Comparison of ENCODE assay signal across 8 cellular contexts in genomic region chr5:8756498-8757084, GRCh38.
DNase-seq lines count a peak whose midpoint lies in the region; ATAC-seq and TF ChIP-seq lines count a peak whose summit lies in the region.

No MANE protein-coding gene starts in this region.

- no peak for DNase-seq in AG09319 (ENCODE audit: extremely low read depth, low read depth)
- no peak for DNase-seq in HCT116 (ENCODE audit: low read depth, low spot score)
- peak; percentile 23 for DNase-seq in NT2/D1 (ENCODE audit: low read depth, low spot score)
- DNase-seq in fibroblast of lung (ENCODE audit: low read depth in 2 of 2), result peak; percentile 49 to 78
- no peak for DNase-seq in retinal pigment epithelial cell (ENCODE audit: low read depth)
- no peak for DNase-seq in ovary

- H3K9ac ChIP-seq in HCT116 (ENCODE audit: low read length) (no peak overlapping the region), NT2/D1 (ENCODE audit: insufficient read length, low read depth) (no peak overlapping the region), fibroblast of lung (ENCODE audit: insufficient read depth, low read length) (no peak overlapping the region)

- BruUV-seq in HCT116 (replicated peaks; lab: Mats Ljungman, UMichigan), result no TSS peak

- H3K27ac ChIP-seq in HCT116 (ENCODE audit: low read depth, low read length), result no peak overlapping the region
- H3K27ac ChIP-seq in fibroblast of lung (ENCODE audit: insufficient read depth, low read length), result no peak overlapping the region
- no peak overlapping the region for H3K27ac ChIP-seq in ovary

- no peak for ATAC-seq in HCT116
- no peak for ATAC-seq in GM18909 (IDR thresholded peaks at IDR 0.05; ENCODE audit: poor library complexity, unreplicated experiment)
- no peak for ATAC-seq in GM21576 (IDR thresholded peaks at IDR 0.05; ENCODE audit: unreplicated experiment)

- WGBS in ovary, 3 donors, result 39 to 71% (median 65%) methylated on average over 2 of the region's 2 CpGs

- POLR2A ChIA-PET in HCT116 (lab: Charles Lee), result no interaction called here

- peak; percentile 55 for TF ChIP-seq CTCF in AG09319 (IDR thresholded peaks at IDR 0.05; ENCODE audit: low read depth, low read length)
- no peak for TF ChIP-seq CTCF in HCT116 (IDR thresholded peaks at IDR 0.05 in 2 of 3, conservative IDR thresholded peaks at IDR 0.05 in 1 of 3; ENCODE audit: borderline replicate concordance in 1 of 3, insufficient read depth in 1 of 3, low read depth in 2 of 3, low read length in 2 of 3)
- TF ChIP-seq CTCF in fibroblast of lung (conservative IDR thresholded peaks at IDR 0.05 in 1 of 2, IDR thresholded peaks at IDR 0.05 in 1 of 2; ENCODE audit: low read depth in 1 of 2, low read length in 2 of 2), result peak; percentile 47 to 57
- peak; percentile 69 for TF ChIP-seq CTCF in retinal pigment epithelial cell (conservative IDR thresholded peaks at IDR 0.05; ENCODE audit: low read depth, low read length)
- TF ChIP-seq CTCF in ovary (IDR thresholded peaks at IDR 0.05), result no peak

- no peaks in the 10 kb centered on the region for H4K20me1 ChIP-seq in HCT116 (ENCODE audit: insufficient read depth)
- H4K20me1 ChIP-seq in fibroblast of lung (ENCODE audit: control insufficient read depth, extremely low read depth, insufficient read depth, low read length), result no peaks in the 10 kb centered on the region

- H3K36me3 ChIP-seq in HCT116 (ENCODE audit: control insufficient read depth in 1 of 2, insufficient read depth in 2 of 2, low read length in 2 of 2) (no peaks in the 10 kb centered on the region), NT2/D1 (ENCODE audit: insufficient read depth, insufficient read length, low read length) (no peaks in the 10 kb centered on the region), fibroblast of lung (ENCODE audit: control insufficient read depth, insufficient read depth, low read length) (no peaks in the 10 kb centered on the region), ovary (no peaks in the 10 kb centered on the region)

- intact Hi-C loops in HCT116 (cut with micrococcal nuclease), result no loop called here
- intact Hi-C loops in ovary (cut with DNase I), result no loop called here

- no peaks in the 10 kb centered on the region for H3K79me2 ChIP-seq in HCT116 (ENCODE audit: insufficient read depth, low read length)
- no peaks in the 10 kb centered on the region for H3K79me2 ChIP-seq in fibroblast of lung (ENCODE audit: control insufficient read depth, insufficient read depth, low read length)

- TF ChIP-seq POLR2A in HCT116 (IDR thresholded peaks at IDR 0.05; ENCODE audit: borderline replicate concordance, extremely low read depth, insufficient read depth, insufficient read length) (no peak), ovary (IDR thresholded peaks at IDR 0.05) (no peak)

- H3K4me3 ChIP-seq in HCT116 (replicated peaks in 1 of 2; ENCODE audit: low read depth in 1 of 2, low read length in 2 of 2) (no peak overlapping the region), NT2/D1 (ENCODE audit: insufficient read length, low read depth) (no peak overlapping the region), fibroblast of lung (replicated peaks in 1 of 4; ENCODE audit: control extremely low read depth in 1 of 4, insufficient read depth in 1 of 4, low read depth in 3 of 4, low read length in 4 of 4) (no peak overlapping the region), retinal pigment epithelial cell (ENCODE audit: low read length) (no peak overlapping the region), ovary (no peak overlapping the region)

- H3K4me1 ChIP-seq in HCT116 (ENCODE audit: control insufficient read depth in 1 of 2, insufficient read depth in 2 of 2, low read length in 2 of 2) (no peaks in the 10 kb centered on the region), NT2/D1 (ENCODE audit: insufficient read depth, insufficient read length) (no peaks in the 10 kb centered on the region), fibroblast of lung (ENCODE audit: control insufficient read depth, extremely low read depth, insufficient read depth, low read length) (no peaks in the 10 kb centered on the region), ovary (ENCODE audit: insufficient read depth) (no peaks in the 10 kb centered on the region)

- H3K4me2 ChIP-seq in HCT116 (ENCODE audit: low read length) (no peak overlapping the region), fibroblast of lung (ENCODE audit: extremely low read depth, insufficient read depth, low read length) (no peak overlapping the region)

- H3K27me3 ChIP-seq in HCT116 (ENCODE audit: insufficient read depth, low read length) (no peaks in the 10 kb centered on the region), NT2/D1 (ENCODE audit: insufficient read depth, insufficient read length) (no peaks in the 10 kb centered on the region), fibroblast of lung (ENCODE audit: control insufficient read depth, insufficient read depth, low read length) (no peaks in the 10 kb centered on the region), ovary (no peaks in the 10 kb centered on the region)

- H2AFZ ChIP-seq in HCT116 (ENCODE audit: low read depth, low read length, poor library complexity, severe bottlenecking) (no peak overlapping the region), fibroblast of lung (ENCODE audit: low read length) (no peak overlapping the region)

- H3K9me3 ChIP-seq in HCT116 (ENCODE audit: control insufficient read depth in 1 of 2, insufficient read depth in 1 of 2, low read depth in 1 of 2, low read length in 2 of 2) (peaks cover 4 to 27% of the 10 kb centered on the region in 2 experiments; a peak in 2 of 4 replicates), NT2/D1 (ENCODE audit: insufficient read depth, low read length) (peaks cover 17% of the 10 kb centered on the region), fibroblast of lung (ENCODE audit: control insufficient read depth, insufficient read depth, low read depth, low read length) (no peaks in the 10 kb centered on the region), ovary (no peaks in the 10 kb centered on the region)

- CTCF ChIA-PET in HCT116 (lab: Charles Lee), result no interaction called here

- TF ChIP-seq RAD21 in HCT116 (IDR thresholded peaks at IDR 0.05; ENCODE audit: low read depth), result peak; percentile 5; the same call in 1 of the 2 replicates

- no peak for TF ChIP-seq EP300 in ovary (IDR thresholded peaks at IDR 0.05)

- H3K9me2 ChIP-seq in HCT116 (ENCODE audit: insufficient read depth), result no peaks in the 10 kb centered on the region

- RAD21 ChIA-PET in HCT116 (lab: Charles Lee; ENCODE audit: low non-redundant PET in 1 of 2, low total read pairs in 2 of 2, uncharacterized antibody in 2 of 2, unreplicated experiment in 2 of 2), result no interaction called here

TF ChIP-seq in HCT116, 20 proteins besides CTCF, POLR2A, EP300 and RAD21:
- no peak for TF ChIP-seq ZNF274 (IDR thresholded peaks at IDR 0.05; ENCODE audit: low read depth, low read length)
- no peak for TF ChIP-seq SIN3A (IDR thresholded peaks at IDR 0.05; ENCODE audit: low read depth)
- TF ChIP-seq REST (IDR thresholded peaks at IDR 0.05; ENCODE audit: low read depth), result no peak
- TF ChIP-seq, protein P1, sequence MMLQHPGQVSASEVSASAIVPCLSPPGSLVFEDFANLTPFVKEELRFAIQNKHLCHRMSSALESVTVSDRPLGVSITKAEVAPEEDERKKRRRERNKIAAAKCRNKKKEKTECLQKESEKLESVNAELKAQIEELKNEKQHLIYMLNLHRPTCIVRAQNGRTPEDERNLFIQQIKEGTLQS (IDR thresholded peaks at IDR 0.05), result no peak
- no peak for TF ChIP-seq POLR2AphosphoS5 (IDR thresholded peaks at IDR 0.05; ENCODE audit: low read depth, low read length)
- TF ChIP-seq, protein P2, sequence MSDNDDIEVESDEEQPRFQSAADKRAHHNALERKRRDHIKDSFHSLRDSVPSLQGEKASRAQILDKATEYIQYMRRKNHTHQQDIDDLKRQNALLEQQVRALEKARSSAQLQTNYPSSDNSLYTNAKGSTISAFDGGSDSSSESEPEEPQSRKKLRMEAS (IDR thresholded peaks at IDR 0.05), result no peak
- TF ChIP-seq ELF1 (IDR thresholded peaks at IDR 0.05; ENCODE audit: borderline replicate concordance, low read depth), result no peak
- TF ChIP-seq TCF7L2 (IDR thresholded peaks at IDR 0.05; ENCODE audit: borderline replicate concordance, extremely low read depth, insufficient read depth, insufficient read length), result no peak
- TF ChIP-seq JUND (IDR thresholded peaks at IDR 0.05), result no peak
- no peak for TF ChIP-seq EGR1 (IDR thresholded peaks at IDR 0.05; ENCODE audit: low read depth)
- TF ChIP-seq ZFX (IDR thresholded peaks at IDR 0.05), result no peak
- no peak for TF ChIP-seq CEBPB (IDR thresholded peaks at IDR 0.05; ENCODE audit: low read depth)
- no peak for TF ChIP-seq YY1 (IDR thresholded peaks at IDR 0.05; ENCODE audit: extremely low read depth, insufficient replicate concordance, low read depth, low read length)
- TF ChIP-seq FOSL1 (IDR thresholded peaks at IDR 0.05; ENCODE audit: low read depth), result no peak
- no peak for TF ChIP-seq CBX3 (IDR thresholded peaks at IDR 0.05; ENCODE audit: low read depth)

Comparison
In these comparisons a context has a peak if more than half of its experiments do, and no peak if none do; other contexts are left out.
1. DNase-seq: peak in NT2/D1 (single experiment) and fibroblast of lung (2 of 2); none in AG09319 (single experiment), HCT116 (single experiment), retinal pigment epithelial cell (single experiment) and ovary (0 of 5).
2. CTCF ChIP-seq: peak in AG09319 (single experiment), fibroblast of lung (2 of 2) and retinal pigment epithelial cell (single experiment); none in HCT116 (0 of 3) and ovary (0 of 3).